In the genomic region with DNA sequence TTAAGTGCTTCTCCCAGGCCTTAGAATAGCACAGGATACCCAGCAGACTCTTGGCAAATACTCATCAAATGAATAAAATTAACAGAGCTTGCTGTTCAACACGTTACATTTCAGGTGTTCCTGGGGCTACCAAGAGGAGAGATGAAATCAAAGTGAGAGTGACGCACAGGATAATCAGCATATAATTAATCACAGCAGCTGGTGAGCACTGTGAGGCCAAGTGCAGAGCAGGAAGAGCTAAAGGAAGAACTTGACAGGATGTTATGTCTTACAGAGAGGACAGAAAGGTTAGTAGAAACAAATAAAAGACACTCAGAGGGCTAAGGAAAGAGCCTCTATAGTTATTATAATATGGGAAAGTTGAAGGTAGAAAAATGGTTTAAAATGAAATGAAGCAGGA, we compare ENCODE assay signal across 24 cellular contexts. TPM values are rescaled to one million over a fixed set of nuclear protein-coding genes. Genes with fewer than 3 reads are reported as not detected.
DNase-seq lines count a peak whose midpoint lies in the region; ATAC-seq and TF ChIP-seq lines count a peak whose summit lies in the region.
"Had no signal": no experiment of that assay in that cellular context is flagged by ENCODE, and none has a peak within 500 bp of the region (broad histone marks: within the 10 kb centered on the region; RNA-seq: fewer than 3 reads in every experiment).

No MANE protein-coding gene starts in this region.

- H3K4me1 ChIP-seq in right atrium auricular region, result peaks cover 0 to 56% of the 10 kb centered on the region in 2 donors
- H3K4me1 ChIP-seq: HAP-1 had no signal

- DNase-seq in NCI-H1105 treated with DMSO at 0.1 percent for 48 hours (lab: John Stamatoyannopoulos, UW) (peak; percentile 6), NCI-H1105 (lab: John Stamatoyannopoulos, UW) (no peak), right atrium auricular region (ENCODE audit: low spot score) (no peak), nephron progenitor cell (no peak), HT-29 (ENCODE audit: low spot score) (no peak)
- no peak for DNase-seq in activated naive CD8-positive, alpha-beta T cell treated with anti-CD3 and anti-CD28 coated beads, Interleukin-2, amount 50 U/mL, for 24 hours
- DNase-seq in activated CD4-positive, alpha-beta memory T cell treated with anti-CD3 and anti-CD28 coated beads, Interleukin-2, amount 10 ng/mL, durations not matched to agents 7 days and 5 days, result no peak
- DNase-seq: activated CD4-positive, alpha-beta T cell treated with anti-CD3 and anti-CD28 coated beads, Interleukin-2, amount 50 U/mL, for 1 hour; activated naive CD4-positive, alpha-beta T cell treated with anti-CD3 and anti-CD28 coated beads, Interleukin-2, amount 50 U/mL, for 16 hours; CD8-positive, alpha-beta memory T cell; DMS53; left cardiac atrium; NCI-H1092; NCI-H510A; NK-92 treated with Interleukin-12 subunit alpha and Interleukin-12 subunit beta, amount 100 ng/mL, for 24 hours; PC-9; SHP77 treated with DMSO at 0.1 percent for 48 hours had no signal

- POLR2A ChIA-PET in activated CD4-positive, alpha-beta memory T cell treated with anti-CD3 and anti-CD28 coated beads, Interleukin-2, amount 10 ng/mL, durations not matched to agents 7 days and 5 days (lab: Charles Lee), result interaction anchor here (1.3 kb wide), 1 partner anchor 9 kb away, joined by 6 read pairs; the partner anchor contains the start of gene PPIL1

- H3K27ac Mint-ChIP-seq in activated naive CD8-positive, alpha-beta T cell, result peak overlapping the region; percentile 66
- H3K27ac Mint-ChIP-seq in activated naive CD8-positive, alpha-beta T cell treated with anti-CD3 and anti-CD28 coated beads, Interleukin-2, amount 50 U/mL, for 24 hours, result no peak overlapping the region
- peak overlapping the region; percentile 59 for H3K27ac Mint-ChIP-seq in activated CD4-positive, alpha-beta memory T cell treated with anti-CD3 and anti-CD28 coated beads, Interleukin-2, amount 10 ng/mL, durations not matched to agents 7 days and 5 days
- no peak overlapping the region for H3K27ac Mint-ChIP-seq in nephron progenitor cell

- no peak overlapping the region for H3K4me3 ChIP-seq in right atrium auricular region
- H3K4me3 ChIP-seq: HAP-1, PC-9, smooth muscle cell, suprapubic skin had no signal

- peak overlapping the region; percentile 30 for H3K4me3 Mint-ChIP-seq in activated naive CD8-positive, alpha-beta T cell
- no peak overlapping the region for H3K4me3 Mint-ChIP-seq in activated naive CD8-positive, alpha-beta T cell treated with anti-CD3 and anti-CD28 coated beads, Interleukin-2, amount 50 U/mL, for 24 hours
- H3K4me3 Mint-ChIP-seq in activated CD4-positive, alpha-beta memory T cell treated with anti-CD3 and anti-CD28 coated beads, Interleukin-2, amount 10 ng/mL, durations not matched to agents 7 days and 5 days, result no peak overlapping the region
- H3K4me3 Mint-ChIP-seq in nephron progenitor cell, result no peak overlapping the region

- H3K4me1 Mint-ChIP-seq in activated naive CD8-positive, alpha-beta T cell (ENCODE audit: low read depth), result peaks cover 58% of the 10 kb centered on the region
- H3K4me1 Mint-ChIP-seq in activated naive CD8-positive, alpha-beta T cell treated with anti-CD3 and anti-CD28 coated beads, Interleukin-2, amount 50 U/mL, for 24 hours, result peaks cover 45% of the 10 kb centered on the region
- peaks cover 79% of the 10 kb centered on the region for H3K4me1 Mint-ChIP-seq in activated CD4-positive, alpha-beta memory T cell treated with anti-CD3 and anti-CD28 coated beads, Interleukin-2, amount 10 ng/mL, durations not matched to agents 7 days and 5 days
- H3K4me1 Mint-ChIP-seq in nephron progenitor cell, result peaks cover 36% of the 10 kb centered on the region

- peaks cover 26% of the 10 kb centered on the region for H3K36me3 Mint-ChIP-seq in activated naive CD8-positive, alpha-beta T cell
- H3K36me3 Mint-ChIP-seq in activated naive CD8-positive, alpha-beta T cell treated with anti-CD3 and anti-CD28 coated beads, Interleukin-2, amount 50 U/mL, for 24 hours (ENCODE audit: low read depth), result peaks cover 69% of the 10 kb centered on the region
- H3K36me3 Mint-ChIP-seq in activated CD4-positive, alpha-beta memory T cell treated with anti-CD3 and anti-CD28 coated beads, Interleukin-2, amount 10 ng/mL, durations not matched to agents 7 days and 5 days (ENCODE audit: low read depth), result peaks cover 78% of the 10 kb centered on the region
- peaks cover 66% of the 10 kb centered on the region for H3K36me3 Mint-ChIP-seq in nephron progenitor cell (ENCODE audit: low read depth)

- no peaks in the 10 kb centered on the region for H3K27me3 Mint-ChIP-seq in activated naive CD8-positive, alpha-beta T cell
- H3K27me3 Mint-ChIP-seq in activated naive CD8-positive, alpha-beta T cell treated with anti-CD3 and anti-CD28 coated beads, Interleukin-2, amount 50 U/mL, for 24 hours, result no peaks in the 10 kb centered on the region
- H3K27me3 Mint-ChIP-seq in activated CD4-positive, alpha-beta memory T cell treated with anti-CD3 and anti-CD28 coated beads, Interleukin-2, amount 10 ng/mL, durations not matched to agents 7 days and 5 days, result no peaks in the 10 kb centered on the region
- no peaks in the 10 kb centered on the region for H3K27me3 Mint-ChIP-seq in nephron progenitor cell (ENCODE audit: low read depth, poor library complexity)
- H3K27me3 Mint-ChIP-seq: CD8-positive, alpha-beta memory T cell had no signal

- H3K27ac ChIP-seq in right atrium auricular region, result peak overlapping the region; percentile 77 to 95
- H3K27ac ChIP-seq: 22Rv1, epithelial cell of prostate, PC-9, suprapubic skin had no signal

- TF ChIP-seq CTCF in right atrium auricular region (IDR thresholded peaks at IDR 0.05), result no peak
- TF ChIP-seq CTCF in nephron progenitor cell (IDR thresholded peaks at IDR 0.05), result no peak

- no peaks in the 10 kb centered on the region for H3K9me3 Mint-ChIP-seq in activated naive CD8-positive, alpha-beta T cell (ENCODE audit: low read depth)
- H3K9me3 Mint-ChIP-seq in activated naive CD8-positive, alpha-beta T cell treated with anti-CD3 and anti-CD28 coated beads, Interleukin-2, amount 50 U/mL, for 24 hours, result no peaks in the 10 kb centered on the region
- no peaks in the 10 kb centered on the region for H3K9me3 Mint-ChIP-seq in activated CD4-positive, alpha-beta memory T cell treated with anti-CD3 and anti-CD28 coated beads, Interleukin-2, amount 10 ng/mL, durations not matched to agents 7 days and 5 days
- no peaks in the 10 kb centered on the region for H3K9me3 Mint-ChIP-seq in nephron progenitor cell
- H3K9me3 Mint-ChIP-seq: CD8-positive, alpha-beta memory T cell had no signal

- H3K27me3 ChIP-seq in right atrium auricular region, result no peaks in the 10 kb centered on the region
- H3K27me3 ChIP-seq: suprapubic skin had no signal

- CTCF ChIA-PET in activated CD4-positive, alpha-beta memory T cell treated with anti-CD3 and anti-CD28 coated beads, Interleukin-2, amount 10 ng/mL, durations not matched to agents 7 days and 5 days (lab: Charles Lee), result interaction anchor here (0.6 to 2.3 kb wide), 6 partner anchors 9 to 513 kb away, joined by 3 to 7 read pairs (median 4); partner anchors contain the start of genes C6orf89 and PPIL1

- no peaks in the 10 kb centered on the region for H3K36me3 ChIP-seq in right atrium auricular region
- H3K36me3 ChIP-seq: suprapubic skin had no signal

- H3K9me3 ChIP-seq in right atrium auricular region, result no peaks in the 10 kb centered on the region
- H3K9me3 ChIP-seq: HAP-1, suprapubic skin had no signal

- ATAC-seq in activated naive CD8-positive, alpha-beta T cell treated with anti-CD3 and anti-CD28 coated beads, Interleukin-2, amount 50 U/mL, for 24 hours, result no peak

RNA-seq across cellular contexts. Expression of gene PPIL1, which starts 8.8 kb away (rescaled TPM):
- 10 to 100 TPM; 22.8 to 24.3 TPM for total RNA-seq in activated CD4-positive, alpha-beta memory T cell treated with anti-CD3 and anti-CD28 coated beads, Interleukin-2, amount 10 ng/mL, durations not matched to agents 7 days and 5 days
- 10 to 100 TPM; 41.1 to 53.7 TPM for total RNA-seq in right atrium auricular region
- 23.3 and 24.4 TPM in 2 replicates for total RNA-seq in HT-29 (2014; rRNA removed; shearing (Covaris generic))

RNA-seq across cellular contexts. Expression of gene C6orf89, which starts 19.9 kb away (rescaled TPM):
- 10 to 100 TPM; 51.8 to 53.8 TPM for total RNA-seq in activated CD4-positive, alpha-beta memory T cell treated with anti-CD3 and anti-CD28 coated beads, Interleukin-2, amount 10 ng/mL, durations not matched to agents 7 days and 5 days
- 10 to 100 TPM; 55.0 to 59.5 TPM for total RNA-seq in right atrium auricular region
- total RNA-seq in HT-29 (2014; rRNA removed; shearing (Covaris generic)), result 16.9 and 19.1 TPM in 2 replicates

RNA-seq across cellular contexts. Expression of gene CPNE5, which starts 26.6 kb away (rescaled TPM):
- total RNA-seq in activated CD4-positive, alpha-beta memory T cell treated with anti-CD3 and anti-CD28 coated beads, Interleukin-2, amount 10 ng/mL, durations not matched to agents 7 days and 5 days, result 1 to 10 TPM; 4.0 TPM
- total RNA-seq in right atrium auricular region, result 10 to 100 TPM; 36.7 to 47.4 TPM
- 0.10 TPM in 1 of 2 replicates, not detected in the other for total RNA-seq in HT-29 (2014; rRNA removed; shearing (Covaris generic))
- total RNA-seq: osteocyte, smooth muscle cell had no signal

Comparison
In these comparisons a context has a peak if more than half of its experiments do, and no peak if none do; other contexts are left out.
1. H3K27ac Mint-ChIP-seq: peak in activated naive CD8-positive, alpha-beta T cell (single experiment) and activated CD4-positive, alpha-beta memory T cell treated with anti-CD3 and anti-CD28 coated beads, Interleukin-2, amount 10 ng/mL, durations not matched to agents 7 days and 5 days (single experiment); none in activated naive CD8-positive, alpha-beta T cell treated with anti-CD3 and anti-CD28 coated beads, Interleukin-2, amount 50 U/mL, for 24 hours (single experiment) and nephron progenitor cell (single experiment).
2. RNA of gene CPNE5, which starts 26.6 kb away (total RNA-seq): 36.7 to 47.4 TPM in right atrium auricular region; 4.0 TPM in activated CD4-positive, alpha-beta memory T cell treated with anti-CD3 and anti-CD28 coated beads, Interleukin-2, amount 10 ng/mL, durations not matched to agents 7 days and 5 days and 0.10 TPM in HT-29; every median in the first group is over 4 times any median in the second.